ENCODE assay signal across 12 cellular contexts in the genomic region with DNA sequence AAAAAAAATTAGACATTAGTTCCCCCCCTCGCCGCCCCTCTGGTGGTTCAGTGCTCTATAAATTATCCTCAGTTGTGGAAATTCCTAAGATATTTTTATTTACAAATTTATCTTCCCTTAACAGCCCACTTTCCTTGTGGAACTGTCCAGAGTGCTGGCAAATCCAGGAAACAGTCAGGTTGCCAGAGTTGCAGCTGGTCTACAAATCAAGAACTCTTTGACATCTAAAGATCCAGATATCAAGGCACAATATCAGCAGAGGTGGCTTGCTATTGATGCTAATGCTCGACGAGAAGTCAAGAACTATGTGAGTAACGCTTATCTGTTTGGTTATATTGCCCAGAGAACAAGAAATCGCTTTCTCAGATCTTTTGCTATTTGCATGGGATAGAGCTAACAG. TPM values are rescaled to one million over a fixed set of nuclear protein-coding genes. Genes with fewer than 3 reads are reported as not detected.
A peak's percentile ranks its signal among the peaks of the same experiment; 100 is the strongest.
DNase-seq lines count a peak whose midpoint lies in the region; ATAC-seq and TF ChIP-seq lines count a peak whose summit lies in the region.
"Had no signal": no experiment of that assay in that cellular context is flagged by ENCODE, and none has a peak within 500 bp of the region (broad histone marks: within the 10 kb centered on the region; RNA-seq: fewer than 3 reads in every experiment).

No MANE protein-coding gene starts in this region.

- H2BK15ac ChIP-seq in mesenchymal stem cell (ENCODE audit: low read depth, poor library complexity, severe bottlenecking): no peak overlapping the region

- no peak overlapping the region for H3K4ac ChIP-seq in mesenchymal stem cell (ENCODE audit: low read depth in 1 of 2, low read length in 2 of 2)

- H3K9ac ChIP-seq in adipocyte (ENCODE audit: low read length) (no peak overlapping the region), mesenchymal stem cell (ENCODE audit: low read length) (peak overlapping the region; percentile 28)

- 90% methylated on average over 6 of the region's 6 CpGs for WGBS in mesenchymal stem cell

- no peak for TF ChIP-seq CTCF in CD4-positive, alpha-beta T cell (IDR thresholded peaks at IDR 0.05)

- peaks cover 77% of the 10 kb centered on the region for H3K4me1 Mint-ChIP-seq in CD4-positive, alpha-beta T cell (ENCODE audit: low read depth)

- H3K4me2 ChIP-seq in mesenchymal stem cell (ENCODE audit: low read length, poor library complexity, severe bottlenecking): no peak overlapping the region

- no peak for ATAC-seq in CD4-positive, alpha-beta T cell (ENCODE audit: poor library complexity)
- ATAC-seq in GM19351 (IDR thresholded peaks at IDR 0.05; ENCODE audit: unreplicated experiment): no peak

- H3K14ac ChIP-seq in mesenchymal stem cell (ENCODE audit: low read length in 2 of 2): no peak overlapping the region

- H4K91ac ChIP-seq in mesenchymal stem cell (ENCODE audit: low read length): no peak overlapping the region

- no peak for DNase-seq in CD4-positive, alpha-beta T cell
- DNase-seq in adipocyte (ENCODE audit: low read depth): no peak
- peak; percentile 33 for DNase-seq in mesenchymal stem cell
- DNase-seq in HCEC 1CT: no peak
- DNase-seq in DMS153 (lab: John Stamatoyannopoulos, UW): no peak
- DNase-seq in DMS79 treated with DMSO at 0.1 percent for 48 hours (lab: John Stamatoyannopoulos, UW): no peak
- DNase-seq: amniotic stem cell; MV-4-11; stimulated activated CD4-positive, alpha-beta T cell treated with anti-CD3 and anti-CD28 coated beads, Interleukin-4, amount 100 ng/mL, for 24 hours had no signal

- no peak overlapping the region for H2AFZ ChIP-seq in mesenchymal stem cell (ENCODE audit: low read depth, low read length)

- H3K23ac ChIP-seq in mesenchymal stem cell (ENCODE audit: low read length in 2 of 2): no peak overlapping the region

- POLR2A ChIA-PET in CD4-positive, alpha-beta T cell (lab: Charles Lee): interaction anchor here (0.7 to 5.3 kb wide), 2 partner anchors 11 to 1390 kb away, joined by 3 to 62 read pairs; no protein-coding TSS in a partner anchor

- H3K27me3 Mint-ChIP-seq in CD4-positive, alpha-beta T cell: no peaks in the 10 kb centered on the region

- no peaks in the 10 kb centered on the region for H3K9me3 Mint-ChIP-seq in CD4-positive, alpha-beta T cell

- no peak overlapping the region for H4K8ac ChIP-seq in mesenchymal stem cell (ENCODE audit: low read length)

- H3K4me3 Mint-ChIP-seq in CD4-positive, alpha-beta T cell: peak overlapping the region; percentile 51

- H2AK5ac ChIP-seq in mesenchymal stem cell (ENCODE audit: low read length, severe bottlenecking): no peak overlapping the region

- H2BK120ac ChIP-seq in mesenchymal stem cell (ENCODE audit: low read depth, low read length): no peak overlapping the region

- TF ChIP-seq EP300 in Ishikawa (IDR thresholded peaks at IDR 0.05; ENCODE audit: borderline replicate concordance): no peak

- peaks cover 5% of the 10 kb centered on the region for H3K79me1 ChIP-seq in mesenchymal stem cell (replicated peaks; ENCODE audit: low read length, poor library complexity, severe bottlenecking)

- no peaks in the 10 kb centered on the region for H3K9me3 ChIP-seq in CD4-positive, alpha-beta T cell (ENCODE audit: control insufficient read depth, low read length)
- H3K9me3 ChIP-seq in adipocyte (ENCODE audit: control insufficient read depth, low read length) (no peaks in the 10 kb centered on the region), mesenchymal stem cell (ENCODE audit: control insufficient read depth, low read length) (no peaks in the 10 kb centered on the region)
- H3K9me3 ChIP-seq: tibial nerve had no signal

- H3K27me3 ChIP-seq in CD4-positive, alpha-beta T cell (ENCODE audit: control insufficient read depth, insufficient read depth, low read length): no peaks in the 10 kb centered on the region
- no peaks in the 10 kb centered on the region for H3K27me3 ChIP-seq in adipocyte (replicated peaks; ENCODE audit: control insufficient read depth, insufficient read depth, low read length)
- no peaks in the 10 kb centered on the region for H3K27me3 ChIP-seq in mesenchymal stem cell (ENCODE audit: control insufficient read depth in 1 of 2, insufficient read depth in 1 of 2, low read length in 2 of 2)
- H3K27me3 ChIP-seq: tibial nerve had no signal

- no peak overlapping the region for H2BK12ac ChIP-seq in mesenchymal stem cell (ENCODE audit: low read length in 2 of 2)

- CTCF ChIA-PET in CD4-positive, alpha-beta T cell (lab: Charles Lee): interaction anchor here (3.3 kb wide), 1 partner anchor 11 kb away, joined by 12 read pairs; no protein-coding TSS in a partner anchor

- TF ChIP-seq RAD21 in Ishikawa (IDR thresholded peaks at IDR 0.05; ENCODE audit: low read depth): no peak

- H3K27ac ChIP-seq in CD4-positive, alpha-beta T cell (ENCODE audit: low read depth, low read length): no peak overlapping the region
- no peak overlapping the region for H3K27ac ChIP-seq in mesenchymal stem cell (ENCODE audit: low read length, poor library complexity, severe bottlenecking)
- H3K27ac ChIP-seq: tibial nerve had no signal

- H3K36me3 Mint-ChIP-seq in CD4-positive, alpha-beta T cell (ENCODE audit: low read depth): peaks cover 77% of the 10 kb centered on the region

- peak overlapping the region; percentile 94 for H3K27ac Mint-ChIP-seq in CD4-positive, alpha-beta T cell

- no peak overlapping the region for H3K18ac ChIP-seq in mesenchymal stem cell (ENCODE audit: low read depth in 1 of 2, low read length in 2 of 2)

- H3K4me3 ChIP-seq in adipocyte (ENCODE audit: low read length): peak overlapping the region; percentile 3
- no peak overlapping the region for H3K4me3 ChIP-seq in mesenchymal stem cell (ENCODE audit: insufficient read depth in 1 of 2, low read depth in 1 of 2, low read length in 2 of 2)
- H3K4me3 ChIP-seq: tibial nerve had no signal

- no peak overlapping the region for H2BK5ac ChIP-seq in mesenchymal stem cell (ENCODE audit: low read depth, low read length, poor library complexity, severe bottlenecking)

- H3K4me1 ChIP-seq in adipocyte (ENCODE audit: control insufficient read depth, insufficient read depth, low read length): peaks cover 40% of the 10 kb centered on the region
- H3K4me1 ChIP-seq in mesenchymal stem cell (ENCODE audit: control insufficient read depth, insufficient read depth, low read depth, low read length): peaks cover 5% of the 10 kb centered on the region

- intact Hi-C loops in CD4-positive, alpha-beta T cell (cut with DNase I, micrococcal nuclease): loop anchor here in 1 of 2 experiments (5.0 kb wide), 3 partner anchors 245 to 395 kb away; a partner anchor contains a TSS

- H3K36me3 ChIP-seq in adipocyte (ENCODE audit: control insufficient read depth, insufficient read depth, low read length, severe bottlenecking) (peaks cover 62% of the 10 kb centered on the region), mesenchymal stem cell (ENCODE audit: control insufficient read depth in 1 of 2, insufficient read depth in 2 of 2, low read depth in 1 of 2, low read length in 2 of 2) (peaks cover 17 to 64% of the 10 kb centered on the region in 2 experiments)

TF ChIP-seq in Ishikawa, 13 proteins besides CTCF, POLR2A, EP300 and RAD21:
- TF ChIP-seq, protein P1, sequence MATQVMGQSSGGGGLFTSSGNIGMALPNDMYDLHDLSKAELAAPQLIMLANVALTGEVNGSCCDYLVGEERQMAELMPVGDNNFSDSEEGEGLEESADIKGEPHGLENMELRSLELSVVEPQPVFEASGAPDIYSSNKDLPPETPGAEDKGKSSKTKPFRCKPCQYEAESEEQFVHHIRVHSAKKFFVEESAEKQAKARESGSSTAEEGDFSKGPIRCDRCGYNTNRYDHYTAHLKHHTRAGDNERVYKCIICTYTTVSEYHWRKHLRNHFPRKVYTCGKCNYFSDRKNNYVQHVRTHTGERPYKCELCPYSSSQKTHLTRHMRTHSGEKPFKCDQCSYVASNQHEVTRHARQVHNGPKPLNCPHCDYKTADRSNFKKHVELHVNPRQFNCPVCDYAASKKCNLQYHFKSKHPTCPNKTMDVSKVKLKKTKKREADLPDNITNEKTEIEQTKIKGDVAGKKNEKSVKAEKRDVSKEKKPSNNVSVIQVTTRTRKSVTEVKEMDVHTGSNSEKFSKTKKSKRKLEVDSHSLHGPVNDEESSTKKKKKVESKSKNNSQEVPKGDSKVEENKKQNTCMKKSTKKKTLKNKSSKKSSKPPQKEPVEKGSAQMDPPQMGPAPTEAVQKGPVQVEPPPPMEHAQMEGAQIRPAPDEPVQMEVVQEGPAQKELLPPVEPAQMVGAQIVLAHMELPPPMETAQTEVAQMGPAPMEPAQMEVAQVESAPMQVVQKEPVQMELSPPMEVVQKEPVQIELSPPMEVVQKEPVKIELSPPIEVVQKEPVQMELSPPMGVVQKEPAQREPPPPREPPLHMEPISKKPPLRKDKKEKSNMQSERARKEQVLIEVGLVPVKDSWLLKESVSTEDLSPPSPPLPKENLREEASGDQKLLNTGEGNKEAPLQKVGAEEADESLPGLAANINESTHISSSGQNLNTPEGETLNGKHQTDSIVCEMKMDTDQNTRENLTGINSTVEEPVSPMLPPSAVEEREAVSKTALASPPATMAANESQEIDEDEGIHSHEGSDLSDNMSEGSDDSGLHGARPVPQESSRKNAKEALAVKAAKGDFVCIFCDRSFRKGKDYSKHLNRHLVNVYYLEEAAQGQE (IDR thresholded peaks at IDR 0.05; ENCODE audit: low read depth): peak; percentile 75
- no peak for TF ChIP-seq EGR1 (IDR thresholded peaks at IDR 0.05)
TF ChIP-seq in Ishikawa: peak in this region for 1.

RNA-seq across cellular contexts. Expression of a gene that starts 2.9 kb away (rescaled TPM):
- 100 to 1,000 TPM; 145 to 151 TPM for total RNA-seq in CD4-positive, alpha-beta T cell
- 228 TPM for polyA plus RNA-seq in mesenchymal stem cell (2013, experiment 1 of 2)
- polyA plus RNA-seq in mesenchymal stem cell (2013, experiment 2 of 2): 191 TPM

RNA-seq across cellular contexts. Expression of a gene that starts 41.4 kb away (rescaled TPM):
- total RNA-seq in CD4-positive, alpha-beta T cell: 1 to 10 TPM; 2.4 to 3.0 TPM
- polyA plus RNA-seq in mesenchymal stem cell (2013, experiment 1 of 2): 11.9 TPM
- 11.7 TPM for polyA plus RNA-seq in mesenchymal stem cell (2013, experiment 2 of 2)
